In the genomic region with DNA sequence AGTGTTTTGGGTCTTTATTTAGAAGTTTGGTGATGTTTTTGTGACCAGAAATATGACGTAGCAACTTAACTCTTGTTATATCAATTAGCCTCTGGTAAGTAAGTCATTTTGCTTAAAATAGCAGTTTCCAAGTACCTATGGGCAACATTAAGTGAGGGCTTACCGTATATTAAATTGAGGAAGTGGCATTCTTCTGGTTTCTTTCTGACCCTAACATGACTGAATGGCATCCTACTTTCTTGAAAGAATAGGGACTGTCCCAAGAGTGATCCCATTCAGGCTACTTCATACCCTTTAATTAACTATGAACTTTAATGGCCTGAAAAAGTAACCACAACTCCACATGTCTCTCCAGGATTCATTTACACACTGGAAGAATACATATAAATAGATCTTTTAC, we compare ENCODE assay signal across 27 cellular contexts.
DNase-seq lines count a peak whose midpoint lies in the region; ATAC-seq, FAIRE-seq and TF ChIP-seq lines count a peak whose summit lies in the region.
"Had no signal": no experiment of that assay in that cellular context is flagged by ENCODE, and none has a peak within 500 bp of the region (broad histone marks: within the 10 kb centered on the region; RNA-seq: fewer than 3 reads in every experiment).

No MANE protein-coding gene starts in this region.

- peaks cover 9% of the 10 kb centered on the region for H3K9me3 Mint-ChIP-seq in mesothelial cell of epicardium

- CTCF ChIA-PET in HepG2 (lab: Yijun Ruan, JAX; ENCODE audit: low intra/inter-chr PET ratio, low total read pairs): no interaction called here

- H3K36me3 ChIP-seq in HepG2 (replicated peaks in 1 of 2; ENCODE audit: control insufficient read depth in 1 of 2, insufficient read depth in 2 of 2, low read length in 2 of 2) (no peaks in the 10 kb centered on the region), right lobe of liver (no peaks in the 10 kb centered on the region)
- H3K36me3 ChIP-seq: BLaER1 treated with 17β-estradiol and CSF1 and Interleukin-3, amounts not matched to agents 10 nM and 100 nM; MG63 had no signal

- TF ChIP-seq CTCF in HepG2 (CRISPR knock-in tag; IDR thresholded peaks at IDR 0.05) (no peak), right lobe of liver (IDR thresholded peaks at IDR 0.05) (no peak), mesothelial cell of epicardium (IDR thresholded peaks at IDR 0.05; ENCODE audit: unreplicated experiment) (no peak)

- H3K36me3 Mint-ChIP-seq in mesothelial cell of epicardium: peaks cover 4% of the 10 kb centered on the region

- in situ Hi-C loops in HepG2 (cut with HindIII; ENCODE audit: extremely low pct_ligation_motif_present, low pct_unique_long_range_greater_than_20kb): no loop called here

- BruUV-seq in HepG2 (replicated peaks; lab: Mats Ljungman, UMichigan): no TSS peak

- no peaks in the 10 kb centered on the region for H3K9me3 ChIP-seq in HepG2 (ENCODE audit: low read length)
- H3K9me3 ChIP-seq in right lobe of liver: no peaks in the 10 kb centered on the region
- H3K9me3 ChIP-seq: A549; BLaER1 treated with 17β-estradiol and CSF1 and Interleukin-3, amounts not matched to agents 10 nM and 100 nM; MG63 had no signal

- H3K4me3 Mint-ChIP-seq in mesothelial cell of epicardium: no peak overlapping the region
- H3K4me3 Mint-ChIP-seq: CD4-positive, alpha-beta T cell had no signal

- H2AFZ ChIP-seq in HepG2 (ENCODE audit: low read length): no peak overlapping the region

- no peak for ATAC-seq in HepG2
- no peak for ATAC-seq in right lobe of liver
- ATAC-seq in sciatic nerve: no peak
- ATAC-seq in left ventricle myocardium superior: no peak
- ATAC-seq: A549 had no signal

- POLR2A ChIA-PET in HepG2 (lab: Yijun Ruan, JAX): no interaction called here

- no peak for DNase-seq in HepG2 (ENCODE audit: low spot score)
- DNase-seq in right lobe of liver: no peak
- DNase-seq in MV-4-11 (lab: John Stamatoyannopoulos, UW): peak; percentile 11
- no peak for DNase-seq in mesothelial cell of epicardium (ENCODE audit: low spot score in 2 of 2, unreplicated experiment in 2 of 2)
- no peak for DNase-seq in H54 (ENCODE audit: insufficient read length, low spot score)
- no peak for DNase-seq in sciatic nerve (ENCODE audit: low spot score)
- no peak for DNase-seq in left ventricle myocardium superior
- DNase-seq: AML-193; CD4-positive, alpha-beta T cell; KBM-7; MG63; NCI-H1105; NCI-H1436 treated with DMSO at 0.1 percent for 48 hours; NCI-H187 treated with DMSO at 0.1 percent for 48 hours; NCI-H446; NCI-H524 treated with DMSO at 0.1 percent for 48 hours; NCI-H82; NK-92 treated with Interleukin-12 subunit alpha and Interleukin-12 subunit beta, amount 100 ng/mL, for 24 hours; OCI-M1; SIG-M5; T-helper 2 cell had no signal

- H3K27ac ChIP-seq in HepG2 (ENCODE audit: extremely low read length, insufficient read depth, low read length): no peak overlapping the region
- H3K27ac ChIP-seq in right lobe of liver: no peak overlapping the region
- H3K27ac ChIP-seq: A549; BLaER1 treated with 17β-estradiol and CSF1 and Interleukin-3, amounts not matched to agents 10 nM and 100 nM; SK-N-MC had no signal

- H3K27ac Mint-ChIP-seq in mesothelial cell of epicardium: peak overlapping the region; percentile 71
- H3K27ac Mint-ChIP-seq: CD4-positive, alpha-beta T cell had no signal

- H4K20me1 ChIP-seq in HepG2 (ENCODE audit: insufficient read depth, low read length): no peaks in the 10 kb centered on the region
- H4K20me1 ChIP-seq: BLaER1 treated with 17β-estradiol and CSF1 and Interleukin-3, amounts not matched to agents 10 nM and 100 nM had no signal

- intact Hi-C loops in HepG2 (cut with micrococcal nuclease; ENCODE audit: unreplicated experiment): no loop called here
- intact Hi-C loops in right lobe of liver (cut with DNase I): no loop called here
- intact Hi-C loops in sciatic nerve (cut with DNase I): no loop called here
- intact Hi-C loops in left ventricle myocardium superior (cut with micrococcal nuclease): no loop called here

- no peaks in the 10 kb centered on the region for H3K27me3 Mint-ChIP-seq in mesothelial cell of epicardium (ENCODE audit: low read depth)

- H3K79me2 ChIP-seq in HepG2 (ENCODE audit: insufficient read depth, low read length): no peaks in the 10 kb centered on the region

- WGBS in HepG2 (ENCODE audit: low lambda C conversion rate): 18% methylated on average over 2 of the region's 2 CpGs
- 42% methylated on average over 2 of the region's 2 CpGs for WGBS in right lobe of liver (ENCODE audit: insufficient coverage, low coverage, low lambda C conversion rate, missing lambda C conversion rate)

- FAIRE-seq in HepG2 (lab: Jason Lieb, UNC) (no peak), H54 (lab: Jason Lieb, UNC) (no peak)
- FAIRE-seq: A549, D721Med, HTR-8/SVneo, RCC 7860 had no signal

- no peak overlapping the region for H3K9ac ChIP-seq in HepG2 (ENCODE audit: insufficient read depth, low read depth, low read length)
- H3K9ac ChIP-seq: BLaER1 treated with 17β-estradiol and CSF1 and Interleukin-3, amounts not matched to agents 10 nM and 100 nM had no signal

- peaks cover 31% of the 10 kb centered on the region for H3K4me1 Mint-ChIP-seq in mesothelial cell of epicardium

- H3K4me3 ChIP-seq in HepG2 (replicated peaks in 1 of 3; ENCODE audit: insufficient read depth in 1 of 3, low read depth in 2 of 3, low read length in 3 of 3): no peak overlapping the region
- no peak overlapping the region for H3K4me3 ChIP-seq in right lobe of liver
- H3K4me3 ChIP-seq: A549; BLaER1 treated with 17β-estradiol and CSF1 and Interleukin-3, amounts not matched to agents 10 nM and 100 nM; MG63; SK-N-MC had no signal

- no peaks in the 10 kb centered on the region for H3K4me1 ChIP-seq in HepG2 (ENCODE audit: insufficient read depth, low read length)
- H3K4me1 ChIP-seq in right lobe of liver: no peaks in the 10 kb centered on the region
- H3K4me1 ChIP-seq: A549; BLaER1 treated with 17β-estradiol and CSF1 and Interleukin-3, amounts not matched to agents 10 nM and 100 nM had no signal

- TF ChIP-seq POLR2A in HepG2 (IDR thresholded peaks at IDR 0.05; ENCODE audit: insufficient read depth in 1 of 2, low read depth in 2 of 2, low read length in 2 of 2) (no peak), right lobe of liver (IDR thresholded peaks at IDR 0.05) (no peak), H54 (IDR thresholded peaks at IDR 0.05; ENCODE audit: low read depth, low read length) (no peak)

- H3K27me3 ChIP-seq in HepG2 (ENCODE audit: control insufficient read depth in 1 of 2, insufficient read depth in 2 of 2, low read length in 2 of 2) (no peaks in the 10 kb centered on the region), right lobe of liver (no peaks in the 10 kb centered on the region)
- H3K27me3 ChIP-seq: BLaER1 treated with 17β-estradiol and CSF1 and Interleukin-3, amounts not matched to agents 10 nM and 100 nM; MG63 had no signal

- no peak overlapping the region for H3K4me2 ChIP-seq in HepG2 (ENCODE audit: low read depth, low read length)
- H3K4me2 ChIP-seq: A549; BLaER1 treated with 17β-estradiol and CSF1 and Interleukin-3, amounts not matched to agents 10 nM and 100 nM had no signal

- TF ChIP-seq EP300 in HepG2 (IDR thresholded peaks at IDR 0.05; ENCODE audit: low read depth in 2 of 2, low read length in 2 of 2) (no peak), HepG2 (CRISPR knock-in tag; IDR thresholded peaks at IDR 0.05; ENCODE audit: borderline replicate concordance) (no peak)

- no peak for TF ChIP-seq RAD21 in HepG2 (CRISPR knock-in tag; IDR thresholded peaks at IDR 0.05)

TF ChIP-seq in HepG2, 621 proteins besides CTCF, POLR2A, EP300 and RAD21:
- TF ChIP-seq ZNF329 (CRISPR knock-in tag; IDR thresholded peaks at IDR 0.05; ENCODE audit: low read depth) (no peak), CREB1 (IDR thresholded peaks at IDR 0.05) (0 out of 2 replicates have a peak, but pooled peaks have one; percentile 18), CREB1 (CRISPR knock-in tag; IDR thresholded peaks at IDR 0.05) (no peak)
